Comparison of ENCODE assay signal across 1 cellular context in the genomic region with DNA sequence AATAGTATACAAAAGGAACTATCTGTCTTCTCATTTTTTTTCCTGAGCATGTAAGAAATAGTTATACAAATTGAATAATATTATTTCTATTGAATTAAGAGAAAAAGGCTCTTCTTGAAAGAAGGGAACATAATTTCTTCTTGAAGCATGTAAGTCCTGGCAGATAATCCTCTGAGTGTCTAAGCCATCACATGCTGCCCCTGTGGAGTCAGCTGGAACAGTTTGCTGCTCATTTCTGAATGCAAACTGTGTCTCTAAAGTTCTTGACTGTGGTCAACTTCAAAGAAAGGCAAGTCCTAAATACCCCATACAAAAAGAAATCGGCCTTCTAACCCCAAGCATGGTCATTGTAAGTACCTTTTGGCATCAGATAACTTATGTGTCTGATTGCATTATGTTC.
TF ChIP-seq lines count a peak whose summit lies in the region.

No MANE protein-coding gene starts in this region.

TF ChIP-seq in K562, 482 proteins besides CTCF, POLR2A, EP300 and RAD21 (continued from another document):
- TF ChIP-seq, protein P1, sequence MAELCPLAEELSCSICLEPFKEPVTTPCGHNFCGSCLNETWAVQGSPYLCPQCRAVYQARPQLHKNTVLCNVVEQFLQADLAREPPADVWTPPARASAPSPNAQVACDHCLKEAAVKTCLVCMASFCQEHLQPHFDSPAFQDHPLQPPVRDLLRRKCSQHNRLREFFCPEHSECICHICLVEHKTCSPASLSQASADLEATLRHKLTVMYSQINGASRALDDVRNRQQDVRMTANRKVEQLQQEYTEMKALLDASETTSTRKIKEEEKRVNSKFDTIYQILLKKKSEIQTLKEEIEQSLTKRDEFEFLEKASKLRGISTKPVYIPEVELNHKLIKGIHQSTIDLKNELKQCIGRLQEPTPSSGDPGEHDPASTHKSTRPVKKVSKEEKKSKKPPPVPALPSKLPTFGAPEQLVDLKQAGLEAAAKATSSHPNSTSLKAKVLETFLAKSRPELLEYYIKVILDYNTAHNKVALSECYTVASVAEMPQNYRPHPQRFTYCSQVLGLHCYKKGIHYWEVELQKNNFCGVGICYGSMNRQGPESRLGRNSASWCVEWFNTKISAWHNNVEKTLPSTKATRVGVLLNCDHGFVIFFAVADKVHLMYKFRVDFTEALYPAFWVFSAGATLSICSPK (IDR thresholded peaks at IDR 0.05; ENCODE audit: borderline replicate concordance): no peak
